Comparison of ENCODE assay signal across 7 cellular contexts in the genomic region with DNA sequence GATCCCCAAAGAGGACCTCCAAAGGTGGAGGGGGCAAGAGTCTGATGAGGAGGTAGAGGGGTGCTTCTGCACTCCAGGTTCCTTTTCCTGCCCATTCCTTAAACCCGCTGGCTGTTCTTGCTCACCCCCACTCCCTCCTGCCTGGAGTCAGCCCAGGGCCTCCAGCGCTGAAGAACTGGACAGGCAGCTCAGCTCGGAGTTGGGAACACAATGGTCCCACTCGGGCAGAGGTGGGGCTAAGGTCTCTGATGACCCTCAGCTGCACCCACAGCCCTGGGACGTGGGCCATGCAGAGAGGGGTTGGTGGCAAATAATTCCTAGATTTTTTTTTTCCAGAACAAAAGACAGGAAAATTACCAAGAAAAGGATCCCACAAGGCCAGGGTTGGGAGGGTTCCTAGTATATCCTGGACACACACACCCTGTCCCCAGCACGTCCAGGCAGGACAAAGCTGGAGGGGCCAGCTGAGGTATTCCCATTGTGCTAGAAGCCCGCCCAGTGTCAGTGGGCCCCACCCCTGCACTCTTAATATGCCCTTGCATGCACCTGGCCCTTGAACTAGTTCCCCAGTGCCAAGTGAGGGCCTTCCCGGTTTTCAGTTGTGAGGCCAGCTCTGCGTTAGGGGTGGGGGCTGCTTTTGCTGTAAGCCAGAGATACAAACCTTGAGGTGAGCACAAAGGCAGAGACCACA. TPM values are rescaled to one million over a fixed set of nuclear protein-coding genes. Genes with fewer than 3 reads are reported as not detected.
DNase-seq lines count a peak whose midpoint lies in the region; ATAC-seq and TF ChIP-seq lines count a peak whose summit lies in the region.

No MANE protein-coding gene starts in this region.

- peak overlapping the region; percentile 31 for H3K14ac ChIP-seq in neuronal stem cell (ENCODE audit: low read length)

- H3K27ac ChIP-seq in VCaP (peak overlapping the region; percentile 85), neuronal stem cell (replicated peaks; ENCODE audit: low read length) (no peak overlapping the region), upper lobe of left lung (peak overlapping the region; percentile 10 to 77 (median 39))

- no peak overlapping the region for H2BK120ac ChIP-seq in neuronal stem cell (ENCODE audit: low read depth, low read length)

- H3K36me3 ChIP-seq in neuronal stem cell (replicated peaks in 1 of 2; ENCODE audit: control insufficient read depth in 2 of 2, insufficient read depth in 2 of 2, low read length in 2 of 2) = no peaks in the 10 kb centered on the region
- no peaks in the 10 kb centered on the region for H3K36me3 ChIP-seq in upper lobe of left lung

- H3K4me1 ChIP-seq in neuronal stem cell (ENCODE audit: control insufficient read depth in 2 of 2, insufficient read depth in 1 of 2, low read depth in 1 of 2, low read length in 2 of 2) = peaks cover 7 to 10% of the 10 kb centered on the region in 2 donors
- peaks cover 16 to 47% (median 26%) of the 10 kb centered on the region in 4 donors for H3K4me1 ChIP-seq in upper lobe of left lung

- H3K4me2 ChIP-seq in neuronal stem cell (ENCODE audit: insufficient read depth, low read length, poor library complexity, severe bottlenecking) = no peak overlapping the region

- H3K4me3 ChIP-seq in neuronal stem cell (ENCODE audit: low read length in 2 of 2) (no peak overlapping the region), upper lobe of left lung (no peak overlapping the region)

- H3K79me1 ChIP-seq in neuronal stem cell (ENCODE audit: low read depth, low read length) = no peaks in the 10 kb centered on the region

- H4K8ac ChIP-seq in neuronal stem cell (ENCODE audit: low read depth, low read length) = no peak overlapping the region

- H3K4ac ChIP-seq in neuronal stem cell (ENCODE audit: low read length) = no peak overlapping the region

- WGBS in neuronal stem cell (ENCODE audit: extremely low coverage in 2 of 2, insufficient read length in 2 of 2, insufficient replicate concordance in 1 of 2), 2 donors = no CpG with 5 or more reads among the region's 9 CpGs
- 63 to 66% methylated on average over 8 to 9 of the region's 9 CpGs for WGBS in upper lobe of left lung, 2 donors

- no peak overlapping the region for H3K9ac ChIP-seq in neuronal stem cell (ENCODE audit: low read depth, low read length, poor library complexity)

- peak overlapping the region; percentile 90 for H2AFZ ChIP-seq in neuronal stem cell (ENCODE audit: low read length)

- H3K27me3 ChIP-seq in neuronal stem cell (ENCODE audit: control insufficient read depth in 3 of 3, insufficient read depth in 3 of 3, low read depth in 1 of 3, low read length in 3 of 3) (no peaks in the 10 kb centered on the region), upper lobe of left lung (no peaks in the 10 kb centered on the region)

- TF ChIP-seq EP300 in upper lobe of left lung (IDR thresholded peaks at IDR 0.05) = no peak

- peak overlapping the region; percentile 49 for H3K23ac ChIP-seq in neuronal stem cell (ENCODE audit: low read depth, low read length, poor library complexity)

- peak overlapping the region; percentile 88 for H2AK5ac ChIP-seq in neuronal stem cell (ENCODE audit: low read depth, low read length)

- H3K18ac ChIP-seq in neuronal stem cell (ENCODE audit: low read length) = peak overlapping the region; percentile 27

- H3K9me3 ChIP-seq in neuronal stem cell (replicated peaks in 1 of 2; ENCODE audit: control insufficient read depth in 2 of 2, insufficient read depth in 1 of 2, low read depth in 1 of 2, low read length in 2 of 2) (no peaks in the 10 kb centered on the region), upper lobe of left lung (no peaks in the 10 kb centered on the region)

- H2BK12ac ChIP-seq in neuronal stem cell (ENCODE audit: low read length) = no peak overlapping the region

- intact Hi-C loops in Right ventricle myocardium inferior (cut with DNase I) = no loop called here

- H2BK5ac ChIP-seq in neuronal stem cell (ENCODE audit: low read length) = no peak overlapping the region

- TF ChIP-seq CTCF in VCaP (conservative IDR thresholded peaks at IDR 0.05) (no peak), upper lobe of left lung (IDR thresholded peaks at IDR 0.05) (no peak)

- no peak overlapping the region for H4K91ac ChIP-seq in neuronal stem cell (ENCODE audit: low read depth, low read length, poor library complexity)

- DNase-seq in Right ventricle myocardium inferior (ENCODE audit: missing footprints) (peak; percentile 81), neuronal stem cell (ENCODE audit: low spot score) (no peak), upper lobe of left lung (no peak)

- peak overlapping the region; percentile 1 for H2BK15ac ChIP-seq in neuronal stem cell (ENCODE audit: low read length)

- TF ChIP-seq POLR2A in upper lobe of left lung (IDR thresholded peaks at IDR 0.05) = no peak

- ATAC-seq in Right ventricle myocardium inferior (peak; percentile 49), upper lobe of left lung (ENCODE audit: low FRiP score in 2 of 2) (peak in 1 of 2 donors; percentile 35), HG03039 (IDR thresholded peaks at IDR 0.05; ENCODE audit: unreplicated experiment) (no peak), GM19023 (IDR thresholded peaks at IDR 0.05; ENCODE audit: unreplicated experiment) (no peak), GM18909 (IDR thresholded peaks at IDR 0.05; ENCODE audit: poor library complexity, unreplicated experiment) (no peak)

RNA-seq across cellular contexts. Expression of a gene that starts 22.1 kb away (rescaled TPM):
- total RNA-seq in Right ventricle myocardium inferior (29.3 TPM), upper lobe of left lung (100 to 1,000 TPM in 1 of 6 donors, 10 to 100 TPM in 5; 53.3 to 106 (median 65.4) TPM)
- polyA plus RNA-seq in neuronal stem cell (2013, experiment 1 of 2) = 189 TPM
- 187 TPM for polyA plus RNA-seq in neuronal stem cell (2013, experiment 2 of 2)

RNA-seq across cellular contexts. Expression of a gene that starts 53.4 kb away (rescaled TPM):
- 15.4 TPM for total RNA-seq in Right ventricle myocardium inferior
- 17.6 TPM for polyA plus RNA-seq in neuronal stem cell (2013, experiment 1 of 2)
- polyA plus RNA-seq in neuronal stem cell (2013, experiment 2 of 2) = 17.5 TPM
- 10 to 100 TPM; 17.8 to 55.5 (median 21.8) TPM for total RNA-seq in upper lobe of left lung
